ENCODE assay signal across 22 cellular contexts in genomic region chr5:172846677-172847076, GRCh38. TPM values are rescaled to one million over a fixed set of nuclear protein-coding genes. Genes with fewer than 3 reads are reported as not detected.
DNase-seq lines count a peak whose midpoint lies in the region; ATAC-seq lines count a peak whose summit lies in the region.
"Had no signal": no experiment of that assay in that cellular context is flagged by ENCODE, and none has a peak within 500 bp of the region (broad histone marks: within the 10 kb centered on the region; RNA-seq: fewer than 3 reads in every experiment).

No MANE protein-coding gene starts in this region.

- H3K4me1 ChIP-seq in neuronal stem cell (ENCODE audit: control insufficient read depth in 2 of 2, insufficient read depth in 1 of 2, low read depth in 1 of 2, low read length in 2 of 2), result no peaks in the 10 kb centered on the region

- no peak overlapping the region for H3K18ac ChIP-seq in neuronal stem cell (ENCODE audit: low read length)

- H3K27me3 ChIP-seq in neuronal stem cell (ENCODE audit: control insufficient read depth in 3 of 3, insufficient read depth in 3 of 3, low read depth in 1 of 3, low read length in 3 of 3), result no peaks in the 10 kb centered on the region
- H3K27me3 ChIP-seq: brain microvascular endothelial cell, left lung, tibial nerve had no signal

- H3K36me3 ChIP-seq in neuronal stem cell (replicated peaks in 1 of 2; ENCODE audit: control insufficient read depth in 2 of 2, insufficient read depth in 2 of 2, low read length in 2 of 2), result peaks cover 2 to 32% of the 10 kb centered on the region in 2 donors

- H3K27ac ChIP-seq in neuronal stem cell (replicated peaks; ENCODE audit: low read length), result no peak overlapping the region
- H3K27ac ChIP-seq: brain microvascular endothelial cell, coronary artery, KMS-11, tibial nerve had no signal

- peaks cover 17% of the 10 kb centered on the region for H3K79me1 ChIP-seq in neuronal stem cell (ENCODE audit: low read depth, low read length)

- H3K14ac ChIP-seq in neuronal stem cell (ENCODE audit: low read length), result peak overlapping the region; percentile 86

- H4K91ac ChIP-seq in neuronal stem cell (ENCODE audit: low read depth, low read length, poor library complexity), result no peak overlapping the region

- peak overlapping the region; percentile 51 for H2BK120ac ChIP-seq in neuronal stem cell (ENCODE audit: low read depth, low read length)

- no peak overlapping the region for H4K8ac ChIP-seq in neuronal stem cell (ENCODE audit: low read depth, low read length)

- H3K4me3 ChIP-seq in neuronal stem cell (ENCODE audit: low read length in 2 of 2), result no peak overlapping the region
- H3K4me3 ChIP-seq: coronary artery, left lung, mucosa of descending colon, tibial nerve had no signal

- no peak overlapping the region for H2AK5ac ChIP-seq in neuronal stem cell (ENCODE audit: low read depth, low read length)

- no peak overlapping the region for H3K4me2 ChIP-seq in neuronal stem cell (ENCODE audit: insufficient read depth, low read length, poor library complexity, severe bottlenecking)
- H3K4me2 ChIP-seq: KMS-11 had no signal

- H2AFZ ChIP-seq in neuronal stem cell (ENCODE audit: low read length), result no peak overlapping the region

- no peak overlapping the region for H3K4ac ChIP-seq in neuronal stem cell (ENCODE audit: low read length)

- H2BK12ac ChIP-seq in neuronal stem cell (ENCODE audit: low read length), result no peak overlapping the region

- no peak overlapping the region for H3K9ac ChIP-seq in neuronal stem cell (ENCODE audit: low read depth, low read length, poor library complexity)
- H3K9ac ChIP-seq: KMS-11 had no signal

- H3K9me3 ChIP-seq in neuronal stem cell (replicated peaks in 1 of 2; ENCODE audit: control insufficient read depth in 2 of 2, insufficient read depth in 1 of 2, low read depth in 1 of 2, low read length in 2 of 2), result no peaks in the 10 kb centered on the region
- H3K9me3 ChIP-seq: left lung, mucosa of descending colon, tibial nerve had no signal

- DNase-seq in NCI-H82 (lab: John Stamatoyannopoulos, UW) (peak; percentile 8), NCI-H82 treated with DMSO at 0.1 percent for 48 hours (lab: John Stamatoyannopoulos, UW; ENCODE audit: unreplicated experiment) (no peak), dermis blood vessel endothelial cell (peak; percentile 55), neuronal stem cell (ENCODE audit: low spot score) (no peak), AML-193 (lab: John Stamatoyannopoulos, UW) (no peak)
- DNase-seq in effector CD4-positive, alpha-beta T cell, result no peak
- DNase-seq: ACHN; activated naive CD8-positive, alpha-beta T cell treated with anti-CD3 and anti-CD28 coated beads, Interleukin-2, amount 10 ng/mL, durations not matched to agents 7 days and 5 days; brain microvascular endothelial cell; foreskin melanocyte; left lung; NCI-H1092; NCI-H2029 treated with DMSO at 0.1 percent for 48 hours; NCI-H510A; nucleus accumbens; stimulated activated naive CD4-positive, alpha-beta T cell treated with Interleukin-2 at 50 U/mL for 16 hours had no signal

- no CpG with 5 or more reads among the region's 4 CpGs for WGBS in neuronal stem cell (ENCODE audit: extremely low coverage in 2 of 2, insufficient read length in 2 of 2, insufficient replicate concordance in 1 of 2), 2 donors

- H2BK5ac ChIP-seq in neuronal stem cell (ENCODE audit: low read length), result no peak overlapping the region

- no peak overlapping the region for H2BK15ac ChIP-seq in neuronal stem cell (ENCODE audit: low read length)

- H3K23ac ChIP-seq in neuronal stem cell (ENCODE audit: low read depth, low read length, poor library complexity), result peak overlapping the region; percentile 47

- ATAC-seq in GM18498 (IDR thresholded peaks at IDR 0.05; ENCODE audit: unreplicated experiment), result no peak
- no peak for ATAC-seq in HG02870 (IDR thresholded peaks at IDR 0.05; ENCODE audit: unreplicated experiment)
- ATAC-seq: left lung had no signal

RNA-seq across cellular contexts. Expression of gene ERGIC1, which starts 12.6 kb away (rescaled TPM):
- 64.0 and 137 TPM in 2 replicates for total RNA-seq in dermis blood vessel endothelial cell
- polyA plus RNA-seq in neuronal stem cell (2013, experiment 1 of 2), result 73.5 TPM
- polyA plus RNA-seq in neuronal stem cell (2013, experiment 2 of 2), result 73.3 TPM

Comparison
In these comparisons a context has a peak if more than half of its experiments do, and no peak if none do; other contexts are left out.
1. DNase-seq: peak in NCI-H82 (single experiment) and dermis blood vessel endothelial cell (single experiment); none in NCI-H82 treated with DMSO at 0.1 percent for 48 hours (single experiment), neuronal stem cell (single experiment), AML-193 (0 of 2) and effector CD4-positive, alpha-beta T cell (single experiment).